In genomic region chrX:13013353-13014110, GRCh38 we compare ENCODE assay signal across 8 cellular contexts. TPM values are rescaled to one million over a fixed set of nuclear protein-coding genes. Genes with fewer than 3 reads are reported as not detected.
DNase-seq lines count a peak whose midpoint lies in the region; ATAC-seq and TF ChIP-seq lines count a peak whose summit lies in the region.

No MANE protein-coding gene starts in this region.

- no peaks in the 10 kb centered on the region for H4K20me1 ChIP-seq in GM23248 (ENCODE audit: insufficient read depth)

- H2AFZ ChIP-seq in GM23248 (peak overlapping the region; percentile 68), trophoblast cell (ENCODE audit: insufficient read depth, low read length, poor library complexity) (no peak overlapping the region)

- no peak overlapping the region for H3K23ac ChIP-seq in trophoblast cell (ENCODE audit: low read length)

- H3K27ac ChIP-seq in GM23248: no peak overlapping the region
- no peak overlapping the region for H3K27ac ChIP-seq in trophoblast cell (ENCODE audit: low read depth, low read length)
- no peak overlapping the region for H3K27ac ChIP-seq in brain microvascular endothelial cell

- H3K36me3 Mint-ChIP-seq in central memory CD8-positive, alpha-beta T cell (ENCODE audit: insufficient read depth): no peaks in the 10 kb centered on the region
- H3K36me3 Mint-ChIP-seq in HFFc6 (ENCODE audit: low read depth): no peaks in the 10 kb centered on the region

- H2AK5ac ChIP-seq in trophoblast cell (ENCODE audit: low read length): no peak overlapping the region

- H3K27ac Mint-ChIP-seq in central memory CD8-positive, alpha-beta T cell (ENCODE audit: low read depth): peak overlapping the region; percentile 80
- no peak overlapping the region; the same call in 1 of the 2 replicates for H3K27ac Mint-ChIP-seq in HFFc6

- H4K91ac ChIP-seq in trophoblast cell (ENCODE audit: low read depth, low read length): no peak overlapping the region

- H3K27me3 ChIP-seq in GM23248 (replicated peaks; ENCODE audit: insufficient read depth) (no peaks in the 10 kb centered on the region), trophoblast cell (ENCODE audit: insufficient read depth, low read length) (no peaks in the 10 kb centered on the region), brain microvascular endothelial cell (replicated peaks) (no peaks in the 10 kb centered on the region)

- H3K79me1 ChIP-seq in trophoblast cell (ENCODE audit: low read length): no peaks in the 10 kb centered on the region

- no peak overlapping the region for H3K14ac ChIP-seq in trophoblast cell (ENCODE audit: low read length)

- no peak overlapping the region for H3K4me2 ChIP-seq in GM23248 (ENCODE audit: unreplicated experiment)
- no peak overlapping the region for H3K4me2 ChIP-seq in trophoblast cell (ENCODE audit: low read length)

- H3K79me2 ChIP-seq in GM23248 (ENCODE audit: insufficient read depth) (no peaks in the 10 kb centered on the region), trophoblast cell (ENCODE audit: control insufficient read depth, insufficient read depth, low read length, poor library complexity) (no peaks in the 10 kb centered on the region)

- H4K8ac ChIP-seq in trophoblast cell (ENCODE audit: low read depth, low read length): no peak overlapping the region

- no peak overlapping the region for H2BK12ac ChIP-seq in trophoblast cell (ENCODE audit: low read length)

- no peak overlapping the region for H2BK120ac ChIP-seq in trophoblast cell (ENCODE audit: insufficient read depth, low read length, poor library complexity)

- 51 to 53% methylated on average over 8 of the region's 8 CpGs for WGBS in GM23248 (ENCODE audit: low coverage in 1 of 2, low lambda C conversion rate in 2 of 2, missing lambda C conversion rate in 2 of 2), 2 experiments
- no CpG with 5 or more reads among the region's 8 CpGs for WGBS in trophoblast cell (ENCODE audit: extremely low coverage, insufficient coverage, insufficient read length)

- H3K4me3 ChIP-seq in GM23248 (no peak overlapping the region), trophoblast cell (ENCODE audit: low read depth, low read length) (no peak overlapping the region), brain microvascular endothelial cell (ENCODE audit: low read depth, low read length) (no peak overlapping the region)

- no peaks in the 10 kb centered on the region for H3K9me3 Mint-ChIP-seq in central memory CD8-positive, alpha-beta T cell
- H3K9me3 Mint-ChIP-seq in HFFc6: no peaks in the 10 kb centered on the region

- no peak for DNase-seq in GM23248
- DNase-seq in NCI-H2227 (lab: John Stamatoyannopoulos, UW; ENCODE audit: unreplicated experiment): peak; percentile 31
- DNase-seq in central memory CD8-positive, alpha-beta T cell (ENCODE audit: low spot score in 2 of 2): no peak
- DNase-seq in trophoblast cell: peak; percentile 33 to 64
- DNase-seq in HFFc6: no peak
- no peak for DNase-seq in brain microvascular endothelial cell
- DNase-seq in NCI-H345 (lab: John Stamatoyannopoulos, UW): no peak

- in situ Hi-C loops in GM23248 (cut with MboI) (no loop called here), brain microvascular endothelial cell (cut with HindIII; ENCODE audit: low pct_ligation_motif_present, low sequenced_read_pairs) (no loop called here)

- H3K9me3 ChIP-seq in GM23248 (ENCODE audit: low read depth): no peaks in the 10 kb centered on the region
- H3K9me3 ChIP-seq in trophoblast cell (ENCODE audit: insufficient read depth, low read depth, low read length): no peaks in the 10 kb centered on the region

- H3K4me1 ChIP-seq in GM23248 (ENCODE audit: insufficient read depth) (peaks cover under 1% of the 10 kb centered on the region; the same call in 1 of the 2 replicates), trophoblast cell (ENCODE audit: control insufficient read depth in 1 of 2, insufficient read depth in 2 of 2, low read length in 2 of 2) (peaks cover 0 to 2% of the 10 kb centered on the region in 2 experiments)

- peak; percentile 81 for ATAC-seq in GM18517 (IDR thresholded peaks at IDR 0.05; ENCODE audit: unreplicated experiment)
- peak; percentile 77 for ATAC-seq in central memory CD8-positive, alpha-beta T cell (replicated peaks; ENCODE audit: extremely low read depth, poor library complexity, severe bottlenecking)

- H3K4me1 Mint-ChIP-seq in central memory CD8-positive, alpha-beta T cell: peaks cover 35% of the 10 kb centered on the region
- peaks cover 32% of the 10 kb centered on the region for H3K4me1 Mint-ChIP-seq in HFFc6 (ENCODE audit: low read depth)

- no peak overlapping the region for H3K9ac ChIP-seq in GM23248
- H3K9ac ChIP-seq in trophoblast cell (ENCODE audit: low read length): no peak overlapping the region

- H3K27me3 Mint-ChIP-seq in central memory CD8-positive, alpha-beta T cell: no peaks in the 10 kb centered on the region
- H3K27me3 Mint-ChIP-seq in HFFc6 (ENCODE audit: insufficient read depth): no peaks in the 10 kb centered on the region

- peak overlapping the region; percentile 48 for H3K4me3 Mint-ChIP-seq in central memory CD8-positive, alpha-beta T cell
- H3K4me3 Mint-ChIP-seq in HFFc6: no peak overlapping the region

- no peaks in the 10 kb centered on the region for H3F3A ChIP-seq in GM23248 (ENCODE audit: insufficient read depth)

- H3K18ac ChIP-seq in trophoblast cell (ENCODE audit: low read length): no peak overlapping the region

- H2BK5ac ChIP-seq in trophoblast cell (ENCODE audit: low read depth, low read length, poor library complexity): no peak overlapping the region

- H3K36me3 ChIP-seq in GM23248 (ENCODE audit: low read depth) (no peaks in the 10 kb centered on the region), trophoblast cell (ENCODE audit: control insufficient read depth in 1 of 2, insufficient read depth in 2 of 2, low read length in 2 of 2) (no peaks in the 10 kb centered on the region), brain microvascular endothelial cell (replicated peaks) (no peaks in the 10 kb centered on the region)

- H3K4ac ChIP-seq in trophoblast cell (ENCODE audit: low read depth, low read length): no peak overlapping the region

- H4K12ac ChIP-seq in trophoblast cell (ENCODE audit: low read depth, low read length): no peak overlapping the region

- no peaks in the 10 kb centered on the region for H3K9me2 ChIP-seq in GM23248 (ENCODE audit: insufficient read depth)

- TF ChIP-seq CTCF in HFFc6 (IDR thresholded peaks at IDR 0.05): no peak
- TF ChIP-seq CTCF in brain microvascular endothelial cell (IDR thresholded peaks at IDR 0.05; ENCODE audit: low read depth, low read length, missing control alignments): no peak

RNA-seq across cellular contexts. Expression of gene FAM9C, which starts 30.9 kb away (rescaled TPM):
- total RNA-seq in GM23248 (2014; rRNA removed; shearing (Covaris generic)): not detected in 2 replicates
- polyA plus RNA-seq in GM23248 (2016; fragmentation: Nextera tagmentation; extraction: Ambion mirVana): not detected in 2 replicates
- polyA plus RNA-seq in trophoblast cell (2013): not detected in 2 replicates
- total RNA-seq in HFFc6 (2021; fragmentation: NEBNext Ultra II Directional; extraction: Animal tissue kit (Norgen Biotek cat#: 25700)): not detected

RNA-seq across cellular contexts. Expression of gene TMSB4X, which starts 38.6 kb away (rescaled TPM):
- total RNA-seq in GM23248 (2014; rRNA removed; shearing (Covaris generic)): 3,286 and 6,098 TPM in 2 replicates
- polyA plus RNA-seq in GM23248 (2016; fragmentation: Nextera tagmentation; extraction: Ambion mirVana): 9,088 and 9,298 TPM in 2 replicates
- 2,127 and 2,260 TPM in 2 replicates for polyA plus RNA-seq in trophoblast cell (2013)
- total RNA-seq in HFFc6 (2021; fragmentation: NEBNext Ultra II Directional; extraction: Animal tissue kit (Norgen Biotek cat#: 25700)): 1,000 to 10,000 TPM; 2,364 to 3,067 (median 2,845) TPM

Comparison
In these comparisons a context has a peak if more than half of its experiments do, and no peak if none do; other contexts are left out.
1. DNase-seq: peak in NCI-H2227 (single experiment) and trophoblast cell (2 of 2); none in GM23248 (single experiment), central memory CD8-positive, alpha-beta T cell (0 of 2), HFFc6 (single experiment), brain microvascular endothelial cell (single experiment) and NCI-H345 (single experiment).